ENCODE assay signal across 16 cellular contexts in the genomic region with DNA sequence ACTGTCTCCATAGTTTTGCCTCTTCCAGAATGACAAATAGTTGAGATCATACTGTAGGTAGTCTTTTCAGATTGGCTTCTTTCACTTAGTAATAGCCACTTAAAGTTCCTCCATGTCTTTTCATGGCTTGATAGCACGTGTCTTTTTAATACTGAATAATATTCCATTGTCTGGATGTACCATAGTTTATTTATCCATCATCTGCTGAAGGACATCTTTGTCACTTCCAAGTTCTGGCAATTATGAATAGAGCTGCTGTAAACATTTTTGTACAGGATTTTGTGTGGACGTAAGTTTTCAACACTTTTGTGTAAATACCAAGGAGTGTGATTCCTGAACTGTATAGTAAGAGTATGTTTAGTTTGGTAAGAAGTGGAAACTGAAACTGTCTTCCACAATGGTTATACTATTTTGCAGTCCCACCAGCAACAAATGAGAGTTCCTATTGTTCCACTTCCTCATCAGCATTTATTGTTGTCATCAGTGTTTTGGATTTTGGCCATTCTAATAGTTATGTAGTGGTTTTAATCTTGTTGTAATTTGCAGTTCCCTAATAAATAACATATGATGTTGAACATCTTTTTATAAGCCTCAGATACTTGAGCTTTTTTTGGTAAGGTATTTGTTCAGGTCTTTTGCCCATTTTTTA.
"Had no signal": no experiment of that assay in that cellular context is flagged by ENCODE, and none has a peak within 500 bp of the region (broad histone marks: within the 10 kb centered on the region; RNA-seq: fewer than 3 reads in every experiment).

No MANE protein-coding gene starts in this region.

- H3K9me3 ChIP-seq: breast epithelium, esophagus muscularis mucosa, thyroid gland had no signal

- H3K4me1 ChIP-seq: breast epithelium, thyroid gland had no signal

- H3K27me3 ChIP-seq: breast epithelium, esophagus muscularis mucosa, thyroid gland had no signal

- H3K4me3 ChIP-seq: breast epithelium, esophagus muscularis mucosa, thyroid gland had no signal

- FAIRE-seq: kidney, urothelium cell line had no signal

- H3K36me3 ChIP-seq: breast epithelium, esophagus muscularis mucosa, thyroid gland, WERI-Rb-1 had no signal

- H3K27ac ChIP-seq: breast epithelium, esophagus muscularis mucosa, thyroid gland, WERI-Rb-1 had no signal

- DNase-seq: activated CD4-positive, alpha-beta T cell treated with anti-CD3 and anti-CD28 coated beads, Interleukin-2, amount 50 U/mL, for 48 hours; activated naive CD4-positive, alpha-beta T cell treated with anti-CD3 and anti-CD28 coated beads for 36 hours; activated naive CD8-positive, alpha-beta T cell treated with anti-CD3 and anti-CD28 coated beads, Interleukin-2, amount 50 U/mL, for 24 hours; activated T-cell treated with anti-CD3 and anti-CD28 coated beads, Interleukin-2, amount 50 U/mL, for 1 hour; aorta; glutamatergic neuron; kidney; mesendoderm; natural killer cell; stimulated activated CD4-positive, alpha-beta T cell treated with anti-CD3 and anti-CD28 coated beads, Interleukin-2, amount 100 ng/mL, for 48 hours; thyroid gland; WERI-Rb-1 had no signal

- ATAC-seq: activated naive CD8-positive, alpha-beta T cell treated with anti-CD3 and anti-CD28 coated beads, Interleukin-2, amount 50 U/mL, for 24 hours; natural killer cell; stimulated activated memory B cell treated with anti-CD40 and anti-IgM and Interleukin-4, amounts not matched to agents 10 μg/mL and 1 μg/mL and 100 μg/mL, for 72 hours had no signal
